In the genomic region with DNA sequence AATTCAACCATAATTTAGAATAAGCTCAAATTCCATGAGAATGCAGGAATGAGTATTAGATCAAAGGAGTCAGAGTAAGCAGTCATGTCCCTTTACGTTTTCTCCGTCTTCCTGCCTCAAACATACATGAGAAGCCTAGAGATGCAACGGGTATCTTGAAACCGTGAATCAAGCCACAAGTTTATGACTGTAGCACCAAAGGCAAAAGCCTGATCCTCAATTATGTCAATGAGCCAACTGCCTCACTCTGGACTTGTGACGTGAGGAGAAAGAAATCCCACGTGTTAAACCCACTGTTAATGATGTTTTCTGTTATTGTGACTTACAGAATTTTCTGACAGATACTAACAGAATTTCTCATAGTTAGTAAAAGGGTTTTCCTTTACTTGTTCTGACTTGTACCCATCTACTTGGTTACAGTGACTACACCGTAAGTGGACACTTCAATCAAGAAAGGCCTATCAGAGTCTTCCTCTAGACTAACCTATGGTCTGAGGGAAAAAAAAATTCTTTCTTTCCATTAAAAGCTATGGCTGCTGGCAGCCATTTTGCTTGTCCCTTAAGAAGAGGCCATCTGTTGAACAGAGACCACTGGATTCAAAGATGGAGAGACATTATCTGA, we compare ENCODE assay signal across 18 cellular contexts. TPM values are rescaled to one million over a fixed set of nuclear protein-coding genes. Genes with fewer than 3 reads are reported as not detected.
DNase-seq lines count a peak whose midpoint lies in the region; ATAC-seq and TF ChIP-seq lines count a peak whose summit lies in the region.
"Had no signal": no experiment of that assay in that cellular context is flagged by ENCODE, and none has a peak within 500 bp of the region (broad histone marks: within the 10 kb centered on the region; RNA-seq: fewer than 3 reads in every experiment).

No MANE protein-coding gene starts in this region.

- peak; percentile 46 for ATAC-seq in foreskin keratinocyte
- ATAC-seq: HCT116 had no signal

- no peaks in the 10 kb centered on the region for H3K9me3 ChIP-seq in mammary epithelial cell (replicated peaks; ENCODE audit: insufficient read depth, low read length)
- no peaks in the 10 kb centered on the region for H3K9me3 ChIP-seq in breast epithelium
- H3K9me3 ChIP-seq: MG63 had no signal

- H3K4me2 ChIP-seq in mammary epithelial cell (ENCODE audit: insufficient read depth, low read depth, low read length) = no peak overlapping the region

- H3K36me3 ChIP-seq in mammary epithelial cell (ENCODE audit: insufficient read depth, low read length) = peaks cover 18% of the 10 kb centered on the region
- no peaks in the 10 kb centered on the region for H3K36me3 ChIP-seq in breast epithelium
- H3K36me3 ChIP-seq in H7 (replicated peaks; ENCODE audit: control insufficient read depth, insufficient read depth, low read length) = peaks cover 1% of the 10 kb centered on the region

- WGBS in mammary epithelial cell (ENCODE audit: low coverage, missing lambda C conversion rate) = 92% methylated on average over 7 of the region's 7 CpGs

- no TSS peak for BruUV-seq in mammary epithelial cell (replicated peaks; lab: Mats Ljungman, UMichigan)

- intact Hi-C loops in mammary epithelial cell (cut with micrococcal nuclease) = no loop called here
- intact Hi-C loops in breast epithelium (cut with DNase I; ENCODE audit: low total_unique reads) = no loop called here

- DNase-seq in DMS79 treated with DMSO at 0.1 percent for 48 hours (lab: John Stamatoyannopoulos, UW) (peak; percentile 1), DMS79 (lab: John Stamatoyannopoulos, UW) (no peak), mammary epithelial cell (peak; percentile 43), breast epithelium (ENCODE audit: low spot score in 2 of 2) (no peak), foreskin keratinocyte (peak; percentile 29 to 54), NCI-H2196 (lab: John Stamatoyannopoulos, UW; ENCODE audit: unreplicated experiment) (no peak), H7 (no peak)
- DNase-seq in stimulated activated CD4-positive, alpha-beta T cell treated with anti-CD3 and anti-CD28 coated beads, Interleukin-15, amount 100 ng/mL, for 24 hours = no peak
- DNase-seq: CD8-positive, alpha-beta memory T cell; EL; MG63; NCI-H1092 treated with DMSO at 0.1 percent for 48 hours; NCI-H1694 treated with DMSO at 0.1 percent for 48 hours; NCI-H2171; NCI-H510A had no signal

- H3K9ac ChIP-seq in mammary epithelial cell (ENCODE audit: insufficient read depth, low read length) = no peak overlapping the region

- no peak overlapping the region for H2AFZ ChIP-seq in mammary epithelial cell (ENCODE audit: low read depth, low read length)

- H3K4me3 ChIP-seq in mammary epithelial cell (replicated peaks in 1 of 3; ENCODE audit: insufficient read depth in 1 of 3, low read depth in 2 of 3, low read length in 3 of 3) (no peak overlapping the region), breast epithelium (no peak overlapping the region), H7 (ENCODE audit: insufficient read depth, low read depth, low read length) (no peak overlapping the region)
- H3K4me3 ChIP-seq: MG63 had no signal

- no peaks in the 10 kb centered on the region for H4K20me1 ChIP-seq in mammary epithelial cell (ENCODE audit: insufficient read depth, low read length)

- H3K79me2 ChIP-seq in mammary epithelial cell (ENCODE audit: insufficient read depth, low read length) = no peaks in the 10 kb centered on the region

- dilution Hi-C loops in mammary epithelial cell (cut with HindIII; ENCODE audit: low sequenced_read_pairs) = no loop called here

- no peak for TF ChIP-seq CTCF in mammary epithelial cell (conservative IDR thresholded peaks at IDR 0.05 in 1 of 2, IDR thresholded peaks at IDR 0.05 in 1 of 2; ENCODE audit: extremely low read depth in 1 of 2, insufficient read depth in 1 of 2, low read depth in 1 of 2, low read length in 2 of 2)
- TF ChIP-seq CTCF in breast epithelium (IDR thresholded peaks at IDR 0.05) = no peak
- no peak for TF ChIP-seq CTCF in foreskin keratinocyte (conservative IDR thresholded peaks at IDR 0.05)

- CTCF ChIA-PET in mammary epithelial cell (lab: Charles Lee; ENCODE audit: low non-redundant PET) = interaction anchor here (0.6 kb wide), 1 partner anchor 274 kb away, joined by 3 read pairs; no protein-coding TSS in a partner anchor

- H3K27ac ChIP-seq in mammary epithelial cell (ENCODE audit: insufficient read depth, low read depth, low read length) (no peak overlapping the region), breast epithelium (no peak overlapping the region), foreskin keratinocyte (peak overlapping the region; percentile 19)
- H3K27ac ChIP-seq: 22Rv1 had no signal

- no peak for TF ChIP-seq POLR2A in breast epithelium (IDR thresholded peaks at IDR 0.05)

- H3K4me1 ChIP-seq in mammary epithelial cell (ENCODE audit: insufficient read depth, low read length) (peaks cover 7% of the 10 kb centered on the region), breast epithelium (no peaks in the 10 kb centered on the region), foreskin keratinocyte (no peaks in the 10 kb centered on the region)

- in situ Hi-C loops in mammary epithelial cell (cut with MboI; ENCODE audit: low sequenced_read_pairs in 2 of 2) = no loop called here

- no peaks in the 10 kb centered on the region for H3K27me3 ChIP-seq in mammary epithelial cell (ENCODE audit: insufficient read depth, low read length)
- H3K27me3 ChIP-seq in breast epithelium = no peaks in the 10 kb centered on the region
- H3K27me3 ChIP-seq in foreskin keratinocyte = no peaks in the 10 kb centered on the region
- H3K27me3 ChIP-seq in H7 (ENCODE audit: control insufficient read depth, insufficient read depth, low read length) = no peaks in the 10 kb centered on the region
- H3K27me3 ChIP-seq: MG63 had no signal

RNA-seq across cellular contexts. Expression of a gene that starts 35.3 kb away (rescaled TPM):
- not detected for total RNA-seq in mammary epithelial cell
- 0.22 TPM for polyA plus RNA-seq in mammary epithelial cell
- polyA minus RNA-seq in mammary epithelial cell = not detected
- 1 to 10 TPM; 2.5 to 5.0 (median 4.3) TPM for total RNA-seq in breast epithelium
- total RNA-seq in foreskin keratinocyte = not detected in 2 replicates
- not detected in 2 replicates for polyA plus RNA-seq in foreskin keratinocyte
- total RNA-seq in H7 (2014; rRNA removed; shearing (Covaris generic)) = not detected in 2 replicates
- polyA plus RNA-seq: BJ; CD8-positive, alpha-beta memory T cell had no signal

Comparison
In these comparisons a context has a peak if more than half of its experiments do, and no peak if none do; other contexts are left out.
1. DNase-seq: peak in DMS79 treated with DMSO at 0.1 percent for 48 hours (single experiment), mammary epithelial cell (single experiment) and foreskin keratinocyte (2 of 2); none in DMS79 (single experiment), breast epithelium (0 of 2), NCI-H2196 (single experiment), H7 (single experiment) and stimulated activated CD4-positive, alpha-beta T cell treated with anti-CD3 and anti-CD28 coated beads, Interleukin-15, amount 100 ng/mL, for 24 hours (single experiment).